ENCODE assay signal across 26 cellular contexts in the genomic region with DNA sequence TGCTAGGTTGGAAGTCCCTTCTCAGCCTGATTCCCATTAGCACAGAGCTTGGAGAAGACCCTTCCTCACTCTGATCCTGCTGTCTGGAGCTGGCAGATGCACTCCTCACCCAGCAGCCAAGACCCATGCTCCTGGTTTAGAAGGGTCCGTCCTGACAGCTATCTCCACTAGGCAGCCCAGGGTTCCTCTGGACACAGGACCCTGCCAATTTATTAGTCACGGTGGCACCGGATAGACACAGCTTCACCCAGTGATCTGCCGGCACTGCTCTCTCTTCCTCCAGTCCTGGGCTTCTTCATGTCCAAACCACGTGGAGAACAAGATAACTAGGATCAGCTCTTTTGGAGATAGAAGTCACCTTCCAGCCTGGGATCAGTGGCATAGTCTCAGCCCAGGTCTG. TPM values are rescaled to one million over a fixed set of nuclear protein-coding genes. Genes with fewer than 3 reads are reported as not detected.
DNase-seq lines count a peak whose midpoint lies in the region; ATAC-seq, FAIRE-seq and TF ChIP-seq lines count a peak whose summit lies in the region.
"Had no signal": no experiment of that assay in that cellular context is flagged by ENCODE, and none has a peak within 500 bp of the region (broad histone marks: within the 10 kb centered on the region; RNA-seq: fewer than 3 reads in every experiment).

No MANE protein-coding gene starts in this region.

- no peak overlapping the region for H3K27ac ChIP-seq in A549
- peak overlapping the region; percentile 98 for H3K27ac ChIP-seq in OCI-LY7 (ENCODE audit: low read depth, low read length, poor library complexity, severe bottlenecking)
- H3K27ac ChIP-seq: HL-60 had no signal

- H3K36me3 ChIP-seq in OCI-LY7 (ENCODE audit: insufficient read depth, low read length): no peaks in the 10 kb centered on the region

- H3K36me3 Mint-ChIP-seq in naive B cell: peaks cover 2 to 21% of the 10 kb centered on the region in 2 donors
- H3K36me3 Mint-ChIP-seq: CD4-positive, alpha-beta memory T cell; T-cell had no signal

- H3K4me1 Mint-ChIP-seq in naive B cell: peaks cover 78 to 88% (median 84%) of the 10 kb centered on the region in 3 donors

- H3K9me3 Mint-ChIP-seq in naive B cell: peaks cover 0 to 2% (median 0%) of the 10 kb centered on the region in 7 donors
- H3K9me3 Mint-ChIP-seq: T-cell had no signal

- no peaks in the 10 kb centered on the region for H3K27me3 Mint-ChIP-seq in naive B cell

- H3K79me2 ChIP-seq in OCI-LY7 (ENCODE audit: insufficient read depth, low read depth, low read length): no peaks in the 10 kb centered on the region

- H3K9me3 ChIP-seq in A549: no peaks in the 10 kb centered on the region
- H3K9me3 ChIP-seq in OCI-LY7 (ENCODE audit: low read length): no peaks in the 10 kb centered on the region
- H3K9me3 ChIP-seq: Caco-2 had no signal

- POLR2A ChIA-PET in A549 (lab: Yijun Ruan, JAX): no interaction called here
- POLR2A ChIA-PET in OCI-LY7 (lab: Charles Lee): interaction anchor here (0.6 to 13.1 kb wide), 6 partner anchors 8 to 74 kb away, joined by 3 to 235 read pairs (median 6); a partner anchor contains a TSS

- TF ChIP-seq CTCF in A549 (IDR thresholded peaks at IDR 0.05): no peak
- TF ChIP-seq CTCF in OCI-LY7 (conservative IDR thresholded peaks at IDR 0.05; ENCODE audit: low read length): no peak

- no peak for TF ChIP-seq POLR2A in A549 (IDR thresholded peaks at IDR 0.05; ENCODE audit: low read length)

- H3K4me3 ChIP-seq in A549: no peak overlapping the region
- no peak overlapping the region for H3K4me3 ChIP-seq in OCI-LY7 (ENCODE audit: low read depth, low read length, poor library complexity, severe bottlenecking)
- H3K4me3 ChIP-seq: K562 had no signal

- TF ChIP-seq RAD21 in A549 (conservative IDR thresholded peaks at IDR 0.05 in 1 of 2, IDR thresholded peaks at IDR 0.05 in 1 of 2): no peak

- BruUV-seq in OCI-LY7 (replicated peaks; lab: Mats Ljungman, UMichigan): no TSS peak

- intact Hi-C loops in OCI-LY7 (cut with micrococcal nuclease; ENCODE audit: unreplicated experiment): loop anchor here (10.0 kb wide), 2 partner anchors 195 to 1705 kb away; no protein-coding TSS in a partner anchor

- ATAC-seq in A549 (peak; percentile 36 to 55; a peak in 2 of 6 replicates), naive B cell (ENCODE audit: low read depth in 2 of 2) (no peak), HG02571 (IDR thresholded peaks at IDR 0.05; ENCODE audit: unreplicated experiment) (no peak)
- ATAC-seq: HepG2, K562, T-cell had no signal

- no peaks in the 10 kb centered on the region for H3K4me1 ChIP-seq in A549
- peaks cover 95% of the 10 kb centered on the region for H3K4me1 ChIP-seq in OCI-LY7 (ENCODE audit: insufficient read depth, low read length, poor library complexity, severe bottlenecking)

- no peak for DNase-seq in A549 (ENCODE audit: low read depth in 1 of 2, low spot score in 1 of 2)
- DNase-seq in G401 (ENCODE audit: low spot score): peak; percentile 19
- no peak for DNase-seq in OCI-LY7 (ENCODE audit: low spot score)
- no peak for DNase-seq in naive B cell
- DNase-seq in urothelium cell line (ENCODE audit: low spot score): no peak
- DNase-seq in KG1 (lab: John Stamatoyannopoulos, UW): no peak
- DNase-seq in AML-193 (lab: John Stamatoyannopoulos, UW): no peak
- DNase-seq: Caco-2; CD4-positive, alpha-beta memory T cell; GDM1; NCI-H1092 treated with DMSO at 0.1 percent for 48 hours; NCI-H146; NCI-H2029 treated with DMSO at 0.1 percent for 48 hours; NCI-H345; NCI-H524; Right ventricle myocardium superior; T-cell had no signal

- WGBS in A549 (ENCODE audit: missing lambda C conversion rate): 43% methylated on average over 4 of the region's 5 CpGs

- H3K4me2 ChIP-seq in A549 (no peak overlapping the region), OCI-LY7 (ENCODE audit: low read length) (peak overlapping the region; percentile 79)

- no peaks in the 10 kb centered on the region for H3K9me2 ChIP-seq in OCI-LY7 (ENCODE audit: insufficient read depth, low read length)

- in situ Hi-C loops in G401 (cut with HindIII; ENCODE audit: low sequenced_read_pairs): no loop called here

- peak overlapping the region in 4 of 6 donors; percentile 18 to 69 (median 54) for H3K27ac Mint-ChIP-seq in naive B cell
- H3K27ac Mint-ChIP-seq: CD4-positive, alpha-beta memory T cell; T-cell had no signal

- FAIRE-seq in A549 (lab: Jason Lieb, UNC) (no peak), urothelium cell line (lab: Jason Lieb, UNC) (no peak)
- FAIRE-seq: A204.1, H54, HepG2, K562 had no signal

- no peak for TF ChIP-seq EP300 in A549 (IDR thresholded peaks at IDR 0.05)

- no peaks in the 10 kb centered on the region for H4K20me1 ChIP-seq in OCI-LY7 (ENCODE audit: insufficient read depth, low read length)

- H2AFZ ChIP-seq in OCI-LY7 (ENCODE audit: low read length): peak overlapping the region; percentile 33; the same call in 1 of the 2 replicates

- H3K4me3 Mint-ChIP-seq in naive B cell: peak overlapping the region in 4 of 8 donors; percentile 18 to 61 (median 32)
- H3K4me3 Mint-ChIP-seq: CD4-positive, alpha-beta memory T cell; T-cell had no signal

- CTCF ChIA-PET in A549 (lab: Yijun Ruan, JAX) (no interaction called here), OCI-LY7 (lab: Charles Lee; ENCODE audit: unreplicated experiment) (no interaction called here)

TF ChIP-seq in A549, 52 proteins besides CTCF, POLR2A, EP300 and RAD21 (continues in another document):
- no peak for TF ChIP-seq EHF (CRISPR knock-in tag; IDR thresholded peaks at IDR 0.05)
- TF ChIP-seq NPAS2 (CRISPR knock-in tag; IDR thresholded peaks at IDR 0.05; ENCODE audit: borderline replicate concordance): no peak
- TF ChIP-seq, protein P1, sequence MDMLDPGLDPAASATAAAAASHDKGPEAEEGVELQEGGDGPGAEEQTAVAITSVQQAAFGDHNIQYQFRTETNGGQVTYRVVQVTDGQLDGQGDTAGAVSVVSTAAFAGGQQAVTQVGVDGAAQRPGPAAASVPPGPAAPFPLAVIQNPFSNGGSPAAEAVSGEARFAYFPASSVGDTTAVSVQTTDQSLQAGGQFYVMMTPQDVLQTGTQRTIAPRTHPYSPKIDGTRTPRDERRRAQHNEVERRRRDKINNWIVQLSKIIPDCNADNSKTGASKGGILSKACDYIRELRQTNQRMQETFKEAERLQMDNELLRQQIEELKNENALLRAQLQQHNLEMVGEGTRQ (IDR thresholded peaks at IDR 0.05): no peak
- no peak for TF ChIP-seq FOSL2 (IDR thresholded peaks at IDR 0.05)
- TF ChIP-seq FOSL2 (CRISPR knock-in tag; IDR thresholded peaks at IDR 0.05): no peak
- TF ChIP-seq, protein P2, sequence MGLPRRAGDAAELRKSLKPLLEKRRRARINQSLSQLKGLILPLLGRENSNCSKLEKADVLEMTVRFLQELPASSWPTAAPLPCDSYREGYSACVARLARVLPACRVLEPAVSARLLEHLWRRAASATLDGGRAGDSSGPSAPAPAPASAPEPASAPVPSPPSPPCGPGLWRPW (IDR thresholded peaks at IDR 0.05): no peak
- no peak for TF ChIP-seq ZSCAN20 (CRISPR knock-in tag; IDR thresholded peaks at IDR 0.05)
- TF ChIP-seq ESRRA (IDR thresholded peaks at IDR 0.05; ENCODE audit: borderline replicate concordance, low read length): no peak
- no peak for TF ChIP-seq FOXS1 (CRISPR knock-in tag; IDR thresholded peaks at IDR 0.05)
- TF ChIP-seq RCOR1 (IDR thresholded peaks at IDR 0.05; ENCODE audit: low read depth, low read length): no peak
- TF ChIP-seq, protein P3, sequence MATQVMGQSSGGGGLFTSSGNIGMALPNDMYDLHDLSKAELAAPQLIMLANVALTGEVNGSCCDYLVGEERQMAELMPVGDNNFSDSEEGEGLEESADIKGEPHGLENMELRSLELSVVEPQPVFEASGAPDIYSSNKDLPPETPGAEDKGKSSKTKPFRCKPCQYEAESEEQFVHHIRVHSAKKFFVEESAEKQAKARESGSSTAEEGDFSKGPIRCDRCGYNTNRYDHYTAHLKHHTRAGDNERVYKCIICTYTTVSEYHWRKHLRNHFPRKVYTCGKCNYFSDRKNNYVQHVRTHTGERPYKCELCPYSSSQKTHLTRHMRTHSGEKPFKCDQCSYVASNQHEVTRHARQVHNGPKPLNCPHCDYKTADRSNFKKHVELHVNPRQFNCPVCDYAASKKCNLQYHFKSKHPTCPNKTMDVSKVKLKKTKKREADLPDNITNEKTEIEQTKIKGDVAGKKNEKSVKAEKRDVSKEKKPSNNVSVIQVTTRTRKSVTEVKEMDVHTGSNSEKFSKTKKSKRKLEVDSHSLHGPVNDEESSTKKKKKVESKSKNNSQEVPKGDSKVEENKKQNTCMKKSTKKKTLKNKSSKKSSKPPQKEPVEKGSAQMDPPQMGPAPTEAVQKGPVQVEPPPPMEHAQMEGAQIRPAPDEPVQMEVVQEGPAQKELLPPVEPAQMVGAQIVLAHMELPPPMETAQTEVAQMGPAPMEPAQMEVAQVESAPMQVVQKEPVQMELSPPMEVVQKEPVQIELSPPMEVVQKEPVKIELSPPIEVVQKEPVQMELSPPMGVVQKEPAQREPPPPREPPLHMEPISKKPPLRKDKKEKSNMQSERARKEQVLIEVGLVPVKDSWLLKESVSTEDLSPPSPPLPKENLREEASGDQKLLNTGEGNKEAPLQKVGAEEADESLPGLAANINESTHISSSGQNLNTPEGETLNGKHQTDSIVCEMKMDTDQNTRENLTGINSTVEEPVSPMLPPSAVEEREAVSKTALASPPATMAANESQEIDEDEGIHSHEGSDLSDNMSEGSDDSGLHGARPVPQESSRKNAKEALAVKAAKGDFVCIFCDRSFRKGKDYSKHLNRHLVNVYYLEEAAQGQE (IDR thresholded peaks at IDR 0.05): no peak
- no peak for TF ChIP-seq TP53 (CRISPR knock-in tag; IDR thresholded peaks at IDR 0.05)
- TF ChIP-seq HOXB5 (CRISPR knock-in tag; IDR thresholded peaks at IDR 0.05): no peak

RNA-seq across cellular contexts. Expression of a gene that starts 26.2 kb away (rescaled TPM):
- polyA plus RNA-seq in A549 (2011; rRNA removed): not detected in 2 replicates
- not detected in 2 replicates for polyA plus RNA-seq in A549 (2012; cell fraction: cytosol; rRNA removed)
- polyA plus RNA-seq in A549 (2012; cell fraction: nucleus; rRNA removed): not detected in 2 replicates
- polyA plus RNA-seq in A549 (2017; fragmentation: RNase III; extraction: RNeasy Plus Mini Kit Qiagen cat#74134 plus additional on column Dnase treatment): not detected in 3 replicates
- not detected in 2 replicates for polyA minus RNA-seq in A549 (2011; rRNA and poly(A)+ RNA removed)
- total RNA-seq in G401 (2014; rRNA removed; shearing (Covaris generic)): not detected in 2 replicates
- total RNA-seq in OCI-LY7 (2014; rRNA removed; shearing (Covaris generic)): 75.2 and 83.2 TPM in 2 replicates
- 5.6 and 5.7 TPM in 2 replicates for total RNA-seq in OCI-LY7 (2022)
- polyA plus RNA-seq in naive B cell (ENCODE audit: low read depth in 6 of 6): 10 to 100 TPM; 15.0 to 44.0 (median 35.9) TPM
- total RNA-seq: Caco-2; CD4-positive, alpha-beta memory T cell; HepG2; HT-29; K562; Right ventricle myocardium superior; RPMI7951 had no signal
- polyA plus RNA-seq: BJ; CD4-positive, alpha-beta memory T cell; HepG2; K562 had no signal

RNA-seq across cellular contexts. Expression of a gene that starts 53.9 kb away (rescaled TPM):
- polyA plus RNA-seq in A549 (2011; rRNA removed): not detected in 2 replicates
- polyA plus RNA-seq in A549 (2012; cell fraction: cytosol; rRNA removed): not detected in 2 replicates
- polyA plus RNA-seq in A549 (2012; cell fraction: nucleus; rRNA removed): not detected in 2 replicates
- not detected in 3 replicates for polyA plus RNA-seq in A549 (2017; fragmentation: RNase III; extraction: RNeasy Plus Mini Kit Qiagen cat#74134 plus additional on column Dnase treatment)
- polyA minus RNA-seq in A549 (2011; rRNA and poly(A)+ RNA removed): not detected in 2 replicates
- not detected in 2 replicates for total RNA-seq in G401 (2014; rRNA removed; shearing (Covaris generic))
- 1,441 and 1,586 TPM in 2 replicates for total RNA-seq in OCI-LY7 (2014; rRNA removed; shearing (Covaris generic))
- 574 and 673 TPM in 2 replicates for total RNA-seq in OCI-LY7 (2022)
- 1,000 to 10,000 TPM; 3,311 to 6,921 (median 4,382) TPM for polyA plus RNA-seq in naive B cell (ENCODE audit: low read depth in 6 of 6)
- total RNA-seq: Caco-2; CD4-positive, alpha-beta memory T cell; HepG2; HT-29; K562; Right ventricle myocardium superior; RPMI7951 had no signal
- polyA plus RNA-seq: BJ, HepG2 had no signal

Comparison
In these comparisons a context has a peak if more than half of its experiments do, and no peak if none do; other contexts are left out.
1. ATAC-seq: peak in A549 (2 of 2); none in naive B cell (0 of 2) and HG02571 (single experiment).
2. RNA of a gene that starts 53.9 kb away (total RNA-seq): 574 to 1,586 TPM in OCI-LY7; not detected in G401; every median in the first group is over 100 times any median in the second.